Comparison of ENCODE assay signal across 25 cellular contexts in the genomic region with DNA sequence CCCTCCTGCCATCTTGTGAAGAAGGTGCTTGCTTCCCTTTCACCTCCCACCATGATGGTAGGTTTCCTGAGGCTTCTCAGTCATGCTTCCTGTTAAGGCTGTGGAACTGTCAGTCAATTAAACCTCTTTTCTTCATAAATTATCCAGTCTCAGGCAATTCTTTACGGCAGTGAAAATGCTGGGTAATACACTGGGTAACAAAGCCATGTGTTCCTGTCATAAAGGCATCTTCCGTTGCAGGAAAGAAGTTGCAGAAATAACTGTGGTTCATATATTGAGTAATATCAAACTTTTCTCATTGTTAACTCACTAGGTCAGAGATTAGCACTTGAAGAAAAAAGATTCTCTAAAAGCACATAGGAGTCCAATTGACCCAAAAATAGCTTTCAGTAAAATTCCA.
"Had no signal": no experiment of that assay in that cellular context is flagged by ENCODE, and none has a peak within 500 bp of the region (broad histone marks: within the 10 kb centered on the region; RNA-seq: fewer than 3 reads in every experiment).

No MANE protein-coding gene starts in this region.

- H3K4me3 Mint-ChIP-seq: activated CD8-positive, alpha-beta memory T cell treated with anti-CD3 and anti-CD28 coated beads, Interleukin-2, amount 10 ng/mL, durations not matched to agents 7 days and 5 days; activated naive CD4-positive, alpha-beta T cell treated with anti-CD3 and anti-CD28 coated beads for 36 hours; activated naive CD8-positive, alpha-beta T cell; activated T-cell treated with anti-CD3 and anti-CD28 coated beads, Interleukin-2, amount 50 U/mL, for 24 hours; activated T-helper 1 cell treated with anti-CD3 and anti-CD28 coated beads, Interleukin-12 subunit alpha, Interleukin-12 subunit beta, Interleukin-2, Interleukin-4 antibody, amounts not matched to agents 30 ng/mL and 10 ng/mL and 1 ng/mL, durations not matched to agents 14 hours and 24 hours and 36 hours; T-helper 1 cell treated with Interleukin-12 subunit alpha and Interleukin-12 subunit beta and Interleukin-4 antibody, amounts not matched to agents 30 μg/mL and 1 μg/mL, for 36 hours; WTC11 had no signal

- H3K27ac Mint-ChIP-seq: activated CD8-positive, alpha-beta memory T cell treated with anti-CD3 and anti-CD28 coated beads, Interleukin-2, amount 10 ng/mL, durations not matched to agents 7 days and 5 days; activated naive CD4-positive, alpha-beta T cell treated with anti-CD3 and anti-CD28 coated beads for 36 hours; activated naive CD8-positive, alpha-beta T cell; activated T-cell treated with anti-CD3 and anti-CD28 coated beads, Interleukin-2, amount 50 U/mL, for 24 hours; activated T-helper 1 cell treated with anti-CD3 and anti-CD28 coated beads, Interleukin-12 subunit alpha, Interleukin-12 subunit beta, Interleukin-2, Interleukin-4 antibody, amounts not matched to agents 30 ng/mL and 10 ng/mL and 1 ng/mL, durations not matched to agents 14 hours and 24 hours and 36 hours; T-helper 1 cell treated with Interleukin-12 subunit alpha and Interleukin-12 subunit beta and Interleukin-4 antibody, amounts not matched to agents 30 μg/mL and 1 μg/mL, for 36 hours; WTC11 had no signal

- H3K27me3 Mint-ChIP-seq: activated CD8-positive, alpha-beta memory T cell treated with anti-CD3 and anti-CD28 coated beads, Interleukin-2, amount 10 ng/mL, durations not matched to agents 7 days and 5 days; activated T-cell treated with anti-CD3 and anti-CD28 coated beads, Interleukin-2, amount 50 U/mL, for 24 hours had no signal

- DNase-seq: activated CD4-positive, alpha-beta T cell treated with anti-CD3 and anti-CD28 coated beads for 48 hours; activated CD4-positive, alpha-beta T cell treated with anti-CD3 and anti-CD28 coated beads, Interleukin-2, amount 50 U/mL, for 48 hours; activated CD4-positive, CD25-positive, alpha-beta regulatory T cell treated with anti-CD3 and anti-CD28 coated beads, Interleukin-2, amount 50 U/mL, for 72 hours; activated CD8-positive, alpha-beta memory T cell treated with anti-CD3 and anti-CD28 coated beads, Interleukin-2, amount 10 ng/mL, durations not matched to agents 7 days and 5 days; activated effector memory CD4-positive, alpha-beta T cell treated with anti-CD3 and anti-CD28 coated beads, Interleukin-2, amount 50 U/mL, for 16 hours; activated naive CD4-positive, alpha-beta T cell treated with anti-CD3 and anti-CD28 coated beads for 36 hours; activated T-cell treated with anti-CD3 and anti-CD28 coated beads, Interleukin-2, amount 50 U/mL, for 24 hours; brain microvascular endothelial cell; Karpas-422; MM.1S; NCI-H1105 treated with DMSO at 0.1 percent for 48 hours; NCI-H1436 treated with DMSO at 0.1 percent for 48 hours; NCI-H187; NCI-H2081; NCI-H446; NCI-H524; RPMI8226; SW 1271 had no signal

- H3K4me1 Mint-ChIP-seq: activated CD8-positive, alpha-beta memory T cell treated with anti-CD3 and anti-CD28 coated beads, Interleukin-2, amount 10 ng/mL, durations not matched to agents 7 days and 5 days had no signal

- H3K36me3 ChIP-seq: brain microvascular endothelial cell, cardiac muscle cell, SJSA1 had no signal

- H3K4me3 ChIP-seq: cardiac muscle cell, K562, SJSA1 had no signal

- H3K9me3 Mint-ChIP-seq: activated T-cell treated with anti-CD3 and anti-CD28 coated beads, Interleukin-2, amount 50 U/mL, for 24 hours had no signal

- H3K27ac ChIP-seq: brain microvascular endothelial cell, cardiac muscle cell, SJSA1 had no signal

- H3K4me1 ChIP-seq: SJSA1 had no signal

- H3K27me3 ChIP-seq: brain microvascular endothelial cell, cardiac muscle cell, SJSA1 had no signal

- H3K36me3 Mint-ChIP-seq: activated CD8-positive, alpha-beta memory T cell treated with anti-CD3 and anti-CD28 coated beads, Interleukin-2, amount 10 ng/mL, durations not matched to agents 7 days and 5 days; activated naive CD8-positive, alpha-beta T cell had no signal
